ENCODE assay signal across 9 cellular contexts in the genomic region with DNA sequence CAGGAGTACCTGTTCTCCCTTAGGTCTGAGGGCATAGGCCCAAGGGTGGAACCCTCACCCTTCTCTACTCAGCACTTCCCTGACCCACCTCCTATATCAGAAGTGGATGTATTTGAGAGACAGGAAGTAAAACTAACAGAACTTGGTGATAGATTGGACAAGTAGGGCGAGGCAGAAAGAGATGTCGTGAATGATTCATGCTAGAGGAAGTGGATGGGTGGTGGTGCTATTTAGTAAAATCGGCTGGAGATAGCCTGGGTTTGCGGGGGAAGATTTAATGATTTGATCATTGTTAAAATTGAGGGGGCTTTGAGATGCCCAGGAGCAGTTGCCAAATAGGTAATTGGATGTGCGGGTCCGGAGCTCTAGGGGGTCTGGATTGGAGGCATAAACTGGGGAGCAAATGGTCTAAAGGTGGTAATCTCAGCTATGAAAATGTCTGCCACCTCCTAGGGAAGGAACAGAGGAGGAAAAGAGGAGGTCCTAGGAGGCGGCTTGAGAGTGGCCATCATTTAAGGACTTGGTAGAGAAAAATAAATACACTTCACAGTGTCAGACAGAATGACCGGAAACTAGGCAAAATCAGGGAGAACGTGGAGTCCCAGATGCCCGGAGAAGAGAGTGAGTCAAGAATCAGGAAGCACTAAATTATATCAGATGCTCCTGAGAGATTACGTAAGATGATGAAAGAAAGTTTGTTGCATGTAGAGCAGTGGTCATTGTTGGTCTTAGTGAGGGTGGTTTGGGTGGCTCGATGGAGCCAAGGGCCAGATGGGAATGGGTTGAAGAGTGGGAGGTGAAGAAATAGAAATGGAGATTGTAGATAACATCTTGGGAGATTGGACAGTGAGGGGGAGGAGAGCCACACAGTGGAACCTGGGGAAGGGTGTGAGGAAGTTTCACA.
DNase-seq lines count a peak whose midpoint lies in the region; ATAC-seq and TF ChIP-seq lines count a peak whose summit lies in the region.
"Had no signal": no experiment of that assay in that cellular context is flagged by ENCODE, and none has a peak within 500 bp of the region (broad histone marks: within the 10 kb centered on the region; RNA-seq: fewer than 3 reads in every experiment).

No MANE protein-coding gene starts in this region.

- no peak overlapping the region for H3K9ac ChIP-seq in PC-3 (ENCODE audit: low read length)

- no peaks in the 10 kb centered on the region for H4K20me1 ChIP-seq in PC-3 (ENCODE audit: low read length)

- no peak for TF ChIP-seq CTCF in PC-3 (conservative IDR thresholded peaks at IDR 0.05; ENCODE audit: low read depth, low read length)

- H3K36me3 ChIP-seq in PC-3 (ENCODE audit: low read depth, low read length) = no peaks in the 10 kb centered on the region

- peaks cover 3% of the 10 kb centered on the region for H3K27me3 Mint-ChIP-seq in activated naive CD4-positive, alpha-beta T cell treated with anti-CD3 and anti-CD28 coated beads, Interleukin-2, amount 10 ng/mL, durations not matched to agents 7 days and 5 days

- peak overlapping the region; percentile 37; the same call in 1 of the 2 replicates for H3K27ac ChIP-seq in PC-3 (ENCODE audit: low read length)

- CTCF ChIA-PET in activated naive CD4-positive, alpha-beta T cell treated with anti-CD3 and anti-CD28 coated beads, Interleukin-2, amount 10 ng/mL, durations not matched to agents 7 days and 5 days (lab: Charles Lee) = interaction anchor here (1.0 to 2.4 kb wide), 2 partner anchors 17 to 49 kb away, joined by 3 to 20 read pairs; no protein-coding TSS in a partner anchor
- CTCF ChIA-PET in PC-3 (lab: Charles Lee) = no interaction called here

- peaks cover 9% of the 10 kb centered on the region for H3K36me3 Mint-ChIP-seq in activated naive CD4-positive, alpha-beta T cell treated with anti-CD3 and anti-CD28 coated beads, Interleukin-2, amount 10 ng/mL, durations not matched to agents 7 days and 5 days

- H3K27me3 ChIP-seq in PC-3 (ENCODE audit: low read length) = no peaks in the 10 kb centered on the region

- POLR2A ChIA-PET in PC-3 (lab: Charles Lee; ENCODE audit: unreplicated experiment) = no interaction called here

- H3K4me1 ChIP-seq in PC-3 (ENCODE audit: insufficient read depth, low read length) = peaks cover 47% of the 10 kb centered on the region

- TF ChIP-seq POLR2A in erythroblast (IDR thresholded peaks at IDR 0.05; ENCODE audit: low read length) = peak; percentile 41

- H3K4me2 ChIP-seq in PC-3 (ENCODE audit: low read length) = peak overlapping the region; percentile 26; the same call in 1 of the 2 replicates

- no peaks in the 10 kb centered on the region for H3F3A ChIP-seq in PC-3 (ENCODE audit: low read length, unreplicated experiment)

- peaks cover 3% of the 10 kb centered on the region for H3K9me3 Mint-ChIP-seq in activated naive CD4-positive, alpha-beta T cell treated with anti-CD3 and anti-CD28 coated beads, Interleukin-2, amount 10 ng/mL, durations not matched to agents 7 days and 5 days

- peak; percentile 54 for ATAC-seq in PC-3

- BruUV-seq in PC-3 (replicated peaks; lab: Mats Ljungman, UMichigan) = no TSS peak

- H3K9me3 ChIP-seq in PC-3 (ENCODE audit: low read length) = no peaks in the 10 kb centered on the region

- no peaks in the 10 kb centered on the region for H3K79me2 ChIP-seq in PC-3 (ENCODE audit: low read length)

- peaks cover 32% of the 10 kb centered on the region for H3K4me1 Mint-ChIP-seq in activated naive CD4-positive, alpha-beta T cell treated with anti-CD3 and anti-CD28 coated beads, Interleukin-2, amount 10 ng/mL, durations not matched to agents 7 days and 5 days

- H2AFZ ChIP-seq in PC-3 (ENCODE audit: low read length) = 0 out of 2 replicates have a peak overlapping the region, but pooled peaks have one; percentile 32

- no peaks in the 10 kb centered on the region for H3K9me2 ChIP-seq in PC-3 (replicated peaks; ENCODE audit: low read length)

- H3K4me3 ChIP-seq in PC-3 (ENCODE audit: low read length) = no peak overlapping the region

- H3K27ac Mint-ChIP-seq in activated naive CD4-positive, alpha-beta T cell treated with anti-CD3 and anti-CD28 coated beads, Interleukin-2, amount 10 ng/mL, durations not matched to agents 7 days and 5 days = peak overlapping the region; percentile 72

- peak overlapping the region; percentile 2 for H3K4me3 Mint-ChIP-seq in activated naive CD4-positive, alpha-beta T cell treated with anti-CD3 and anti-CD28 coated beads, Interleukin-2, amount 10 ng/mL, durations not matched to agents 7 days and 5 days

- peak; percentile 24 for DNase-seq in activated naive CD4-positive, alpha-beta T cell treated with anti-CD3 and anti-CD28 coated beads, Interleukin-2, amount 10 ng/mL, durations not matched to agents 7 days and 5 days
- no peak for DNase-seq in activated naive CD4-positive, alpha-beta T cell treated with anti-CD3 and anti-CD28 coated beads, Interleukin-2, amount 50 U/mL, for 16 hours
- DNase-seq in PC-3 (peak; percentile 31), erythroblast (lab: John Stamatoyannopoulos, UW) (peak; percentile 22 to 32), stromal cell of bone marrow (ENCODE audit: low read depth) (peak; percentile 36), superior temporal gyrus (ENCODE audit: extremely low spot score) (no peak), NCI-H2171 (lab: John Stamatoyannopoulos, UW) (no peak), NCI-H2227 (lab: John Stamatoyannopoulos, UW; ENCODE audit: unreplicated experiment) (no peak)
- DNase-seq: activated effector memory CD4-positive, alpha-beta T cell treated with Interleukin-2 at 50 U/mL for 16 hours had no signal

- intact Hi-C loops in PC-3 (cut with micrococcal nuclease) = no loop called here

Comparison
In these comparisons a context has a peak if more than half of its experiments do, and no peak if none do; other contexts are left out.
1. DNase-seq: peak in activated naive CD4-positive, alpha-beta T cell treated with anti-CD3 and anti-CD28 coated beads, Interleukin-2, amount 10 ng/mL, durations not matched to agents 7 days and 5 days (single experiment), PC-3 (single experiment), erythroblast (2 of 2) and stromal cell of bone marrow (single experiment); none in activated naive CD4-positive, alpha-beta T cell treated with anti-CD3 and anti-CD28 coated beads, Interleukin-2, amount 50 U/mL, for 16 hours (single experiment), superior temporal gyrus (single experiment), NCI-H2171 (single experiment) and NCI-H2227 (single experiment).